ENCODE assay signal across 26 cellular contexts in the genomic region with DNA sequence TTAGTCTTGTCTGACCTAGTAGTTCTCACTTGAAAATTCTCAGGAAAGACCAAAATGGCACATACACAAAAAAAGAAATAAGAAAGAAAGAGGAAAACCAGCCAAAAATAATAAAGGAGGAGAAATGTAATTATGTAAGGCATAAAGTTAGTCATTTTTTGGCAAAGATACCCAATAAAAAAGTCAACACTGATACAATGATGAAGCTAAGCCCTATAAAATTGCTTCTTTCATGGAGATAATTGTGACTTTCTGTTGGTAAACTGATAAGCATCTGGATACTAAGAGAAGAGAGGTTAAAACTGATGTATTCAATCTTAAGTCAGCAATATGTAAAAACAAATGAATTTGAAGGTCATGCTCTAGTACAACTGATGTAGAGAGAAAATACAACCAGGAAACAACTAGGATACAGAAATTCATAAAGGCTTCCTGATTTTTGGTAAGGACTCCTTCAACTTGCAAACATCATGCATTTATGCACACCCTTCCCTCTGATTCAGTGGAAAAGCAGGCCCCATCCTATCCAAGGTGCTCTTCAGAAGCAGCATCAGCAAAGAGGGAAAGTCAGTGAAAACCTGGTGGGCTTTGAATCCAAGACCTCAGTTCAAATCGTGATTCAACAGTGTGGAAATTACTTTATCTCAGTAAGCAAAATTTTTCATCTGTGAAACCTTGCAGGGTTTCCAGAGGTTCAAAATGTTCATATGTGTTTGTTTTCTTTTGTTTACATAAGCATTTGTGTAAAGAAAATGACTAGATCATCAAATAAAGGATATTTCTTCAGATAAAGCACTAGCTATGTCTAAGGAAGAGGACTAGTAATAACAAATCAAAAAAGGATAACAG. TPM values are rescaled to one million over a fixed set of nuclear protein-coding genes. Genes with fewer than 3 reads are reported as not detected.
A peak's percentile ranks its signal among the peaks of the same experiment; 100 is the strongest.
DNase-seq lines count a peak whose midpoint lies in the region; ATAC-seq, FAIRE-seq and TF ChIP-seq lines count a peak whose summit lies in the region.
"Had no signal": no experiment of that assay in that cellular context is flagged by ENCODE, and none has a peak within 500 bp of the region (broad histone marks: within the 10 kb centered on the region; RNA-seq: fewer than 3 reads in every experiment).

No MANE protein-coding gene starts in this region.

- TF ChIP-seq CTCF in C4-2B (conservative IDR thresholded peaks at IDR 0.05) (peak; percentile 9; the same call in 1 of the 2 replicates), LNCaP clone FGC (IDR thresholded peaks at IDR 0.05; ENCODE audit: control insufficient read depth, extremely low read depth, insufficient read depth) (no peak), astrocyte of the cerebellum (IDR thresholded peaks at IDR 0.05; ENCODE audit: low read depth, low read length, missing control alignments) (no peak), HepG2 (CRISPR knock-in tag; IDR thresholded peaks at IDR 0.05) (no peak), GM13977 (IDR thresholded peaks at IDR 0.05; ENCODE audit: extremely low read depth, insufficient read depth, missing control alignments) (no peak)

- no peaks in the 10 kb centered on the region for H4K20me1 ChIP-seq in HepG2 (ENCODE audit: insufficient read depth, low read length)

- TF ChIP-seq EP300 in HepG2 (IDR thresholded peaks at IDR 0.05; ENCODE audit: low read depth in 2 of 2, low read length in 2 of 2), result no peak
- no peak for TF ChIP-seq EP300 in HepG2 (CRISPR knock-in tag; IDR thresholded peaks at IDR 0.05; ENCODE audit: borderline replicate concordance)

- no peaks in the 10 kb centered on the region for H3K36me3 ChIP-seq in HepG2 (replicated peaks in 1 of 2; ENCODE audit: control insufficient read depth in 1 of 2, insufficient read depth in 2 of 2, low read length in 2 of 2)
- H3K36me3 ChIP-seq: breast epithelium, pancreas, sigmoid colon had no signal

- peaks cover 42 to 47% of the 10 kb centered on the region in 2 donors for H3K4me1 Mint-ChIP-seq in immature natural killer cell
- H3K4me1 Mint-ChIP-seq: activated T-helper 17 cell treated with anti-CD3 and anti-CD28 coated beads, Interleukin-2, amount 50 U/mL, for 72 hours had no signal

- POLR2A ChIA-PET in HepG2 (lab: Yijun Ruan, JAX), result no interaction called here

- no peak for TF ChIP-seq RAD21 in HepG2 (CRISPR knock-in tag; IDR thresholded peaks at IDR 0.05)

- H3K9ac ChIP-seq in HepG2 (ENCODE audit: insufficient read depth, low read depth, low read length), result no peak overlapping the region
- H3K9ac ChIP-seq: KMS-11 had no signal

- no peak for FAIRE-seq in HepG2 (lab: Jason Lieb, UNC)
- FAIRE-seq: GM12892, pancreas had no signal

- no peaks in the 10 kb centered on the region for H3K79me2 ChIP-seq in HepG2 (ENCODE audit: insufficient read depth, low read length)

- no peak overlapping the region for H3K4me2 ChIP-seq in HepG2 (ENCODE audit: low read depth, low read length)
- H3K4me2 ChIP-seq: GM23338, KMS-11 had no signal

- H3K9me3 Mint-ChIP-seq in immature natural killer cell, result no peaks in the 10 kb centered on the region
- H3K9me3 Mint-ChIP-seq: activated naive CD8-positive, alpha-beta T cell treated with anti-CD3 and anti-CD28 coated beads, Interleukin-2, amount 10 ng/mL, durations not matched to agents 7 days and 5 days; activated T-helper 17 cell treated with anti-CD3 and anti-CD28 coated beads, Interleukin-2, amount 50 U/mL, for 72 hours; dendritic cell treated with granulocyte-macrophage colony-stimulating factor and Interleukin-4, amounts not matched to agents 40 ng/mL and 50 ng/mL, for 4 days; GM23338; natural killer cell; stimulated activated effector memory CD8-positive, alpha-beta T cell treated with anti-CD3 and anti-CD28 coated beads, Interleukin-12 subunit alpha, Interleukin-12 subunit beta, amount 100 ng/mL, for 72 hours had no signal

- H3K4me1 ChIP-seq in HepG2 (ENCODE audit: insufficient read depth, low read length), result peaks cover 10% of the 10 kb centered on the region
- H3K4me1 ChIP-seq: breast epithelium, testis had no signal

- H3K27me3 ChIP-seq in HepG2 (ENCODE audit: control insufficient read depth in 1 of 2, insufficient read depth in 2 of 2, low read length in 2 of 2), result no peaks in the 10 kb centered on the region
- H3K27me3 ChIP-seq: breast epithelium, pancreas, sigmoid colon, testis had no signal

- ATAC-seq in HepG2 (no peak), HG03039 (IDR thresholded peaks at IDR 0.05; ENCODE audit: unreplicated experiment) (no peak)
- ATAC-seq: activated CD4-positive, alpha-beta T cell treated with anti-CD3 and anti-CD28 coated beads for 36 hours; activated T-helper 17 cell treated with anti-CD3 and anti-CD28 coated beads, Interleukin-2, amount 50 U/mL, for 72 hours; GM23338; natural killer cell; pancreas; Right ventricle myocardium inferior; stimulated activated effector memory CD8-positive, alpha-beta T cell treated with anti-CD3 and anti-CD28 coated beads, Interleukin-12 subunit alpha, Interleukin-12 subunit beta, amount 100 ng/mL, for 72 hours had no signal

- H3K36me3 Mint-ChIP-seq in immature natural killer cell, result peaks cover 0 to 12% (median 1%) of the 10 kb centered on the region in 3 donors
- H3K36me3 Mint-ChIP-seq: stimulated activated effector memory CD8-positive, alpha-beta T cell treated with anti-CD3 and anti-CD28 coated beads, Interleukin-12 subunit alpha, Interleukin-12 subunit beta, amount 100 ng/mL, for 72 hours had no signal

- H3K4me3 ChIP-seq in LNCaP clone FGC (ENCODE audit: low read depth, low read length) (peak overlapping the region; percentile 30; the same call in 1 of the 2 replicates), astrocyte of the cerebellum (ENCODE audit: low read depth, low read length) (no peak overlapping the region), HepG2 (replicated peaks in 1 of 3; ENCODE audit: insufficient read depth in 1 of 3, low read depth in 2 of 3, low read length in 3 of 3) (no peak overlapping the region)
- H3K4me3 ChIP-seq: breast epithelium, GM23338, pancreas, sigmoid colon, testis had no signal

- H3K27me3 Mint-ChIP-seq in immature natural killer cell (ENCODE audit: low read depth in 3 of 3), result peaks cover 3 to 15% (median 15%) of the 10 kb centered on the region in 3 donors
- H3K27me3 Mint-ChIP-seq: activated CD4-positive, alpha-beta T cell treated with anti-CD3 and anti-CD28 coated beads for 36 hours; activated naive CD8-positive, alpha-beta T cell treated with anti-CD3 and anti-CD28 coated beads, Interleukin-2, amount 10 ng/mL, durations not matched to agents 7 days and 5 days; activated T-helper 17 cell treated with anti-CD3 and anti-CD28 coated beads, Interleukin-2, amount 50 U/mL, for 72 hours; dendritic cell treated with granulocyte-macrophage colony-stimulating factor and Interleukin-4, amounts not matched to agents 40 ng/mL and 50 ng/mL, for 4 days had no signal

- DNase-seq in LNCaP clone FGC (ENCODE audit: low read depth) (peak; percentile 93), astrocyte of the cerebellum (ENCODE audit: low read depth) (peak; percentile 2), HepG2 (ENCODE audit: low spot score) (peak; percentile 5), GM13977 (ENCODE audit: low spot score) (no peak), immature natural killer cell (no peak), RKO (ENCODE audit: low spot score) (no peak)
- DNase-seq: activated CD4-positive, alpha-beta T cell treated with anti-CD3 and anti-CD28 coated beads for 36 hours; activated naive CD8-positive, alpha-beta T cell treated with anti-CD3 and anti-CD28 coated beads, Interleukin-2, amount 10 ng/mL, durations not matched to agents 7 days and 5 days; DMS 273 treated with DMSO at 0.1 percent for 48 hours; natural killer cell; NCI-H1105; NCI-H524; pancreas; sigmoid colon; testis had no signal

- BruUV-seq in HepG2 (replicated peaks; lab: Mats Ljungman, UMichigan), result no TSS peak

- in situ Hi-C loops in astrocyte of the cerebellum (cut with HindIII; ENCODE audit: low sequenced_read_pairs), result no loop called here
- in situ Hi-C loops in HepG2 (cut with HindIII; ENCODE audit: extremely low pct_ligation_motif_present, low pct_unique_long_range_greater_than_20kb), result no loop called here
- in situ Hi-C loops in GM13977 (cut with MboI; ENCODE audit: low pct_unique_long_range_greater_than_20kb, low sequenced_read_pairs, unreplicated experiment), result no loop called here

- 16% methylated on average over 1 of the region's 1 CpG for WGBS in HepG2 (ENCODE audit: low lambda C conversion rate)

- TF ChIP-seq POLR2A in HepG2 (IDR thresholded peaks at IDR 0.05; ENCODE audit: insufficient read depth in 1 of 2, low read depth in 2 of 2, low read length in 2 of 2), result no peak

- no peak overlapping the region for H3K27ac Mint-ChIP-seq in immature natural killer cell
- H3K27ac Mint-ChIP-seq: activated CD4-positive, alpha-beta T cell treated with anti-CD3 and anti-CD28 coated beads for 36 hours; activated naive CD8-positive, alpha-beta T cell treated with anti-CD3 and anti-CD28 coated beads, Interleukin-2, amount 10 ng/mL, durations not matched to agents 7 days and 5 days; activated T-helper 17 cell treated with anti-CD3 and anti-CD28 coated beads, Interleukin-2, amount 50 U/mL, for 72 hours; dendritic cell treated with granulocyte-macrophage colony-stimulating factor and Interleukin-4, amounts not matched to agents 40 ng/mL and 50 ng/mL, for 4 days; GM23338; natural killer cell; stimulated activated effector memory CD8-positive, alpha-beta T cell treated with anti-CD3 and anti-CD28 coated beads, Interleukin-12 subunit alpha, Interleukin-12 subunit beta, amount 100 ng/mL, for 72 hours had no signal

- H3K27ac ChIP-seq in C4-2B (peak overlapping the region; percentile 94; the same call in 1 of the 2 replicates), HepG2 (ENCODE audit: extremely low read length, insufficient read depth, low read length) (no peak overlapping the region)
- H3K27ac ChIP-seq: breast epithelium, epithelial cell of prostate, KMS-11, pancreas, sigmoid colon, testis had no signal

- no peaks in the 10 kb centered on the region for H3K9me3 ChIP-seq in HepG2 (ENCODE audit: low read length)
- H3K9me3 ChIP-seq: breast epithelium, pancreas, sigmoid colon, testis had no signal

- intact Hi-C loops in HepG2 (cut with micrococcal nuclease; ENCODE audit: unreplicated experiment), result no loop called here

- peak overlapping the region in 2 of 5 donors; percentile 5 to 61 for H3K4me3 Mint-ChIP-seq in immature natural killer cell
- H3K4me3 Mint-ChIP-seq: activated CD4-positive, alpha-beta T cell treated with anti-CD3 and anti-CD28 coated beads for 36 hours; activated naive CD8-positive, alpha-beta T cell treated with anti-CD3 and anti-CD28 coated beads, Interleukin-2, amount 10 ng/mL, durations not matched to agents 7 days and 5 days; activated T-helper 17 cell treated with anti-CD3 and anti-CD28 coated beads, Interleukin-2, amount 50 U/mL, for 72 hours; dendritic cell treated with granulocyte-macrophage colony-stimulating factor and Interleukin-4, amounts not matched to agents 40 ng/mL and 50 ng/mL, for 4 days; GM23338; stimulated activated effector memory CD8-positive, alpha-beta T cell treated with anti-CD3 and anti-CD28 coated beads, Interleukin-12 subunit alpha, Interleukin-12 subunit beta, amount 100 ng/mL, for 72 hours had no signal

- CTCF ChIA-PET in HepG2 (lab: Yijun Ruan, JAX; ENCODE audit: low intra/inter-chr PET ratio, low total read pairs), result no interaction called here

- H2AFZ ChIP-seq in HepG2 (ENCODE audit: low read length), result no peak overlapping the region
- H2AFZ ChIP-seq: GM23338 had no signal

RNA-seq across cellular contexts. Expression of gene IMMP2L, which starts 32.6 kb away (rescaled TPM):
- total RNA-seq in HepG2 (2016; rRNA removed; fragmentation: Illumina TruSeq; extraction: Trizol), result 11.3 and 16.9 TPM in 2 replicates
- total RNA-seq in HepG2 (2016; cell fraction: cytosol; rRNA removed; fragmentation: Illumina TruSeq; extraction: Trizol; ENCODE audit: low read depth), result 10.8 and 11.0 TPM in 2 replicates
- 12.0 and 12.3 TPM in 2 replicates for total RNA-seq in HepG2 (2016; cell fraction: insoluble cytoplasmic fraction; rRNA removed; fragmentation: Illumina TruSeq; extraction: Trizol)
- 4.6 and 8.0 TPM in 2 replicates for total RNA-seq in HepG2 (2016; cell fraction: membrane; rRNA removed; fragmentation: Illumina TruSeq; extraction: Trizol)
- 29.5 and 34.2 TPM in 2 replicates for total RNA-seq in HepG2 (2016; cell fraction: nucleus; rRNA removed; fragmentation: Illumina TruSeq; extraction: Trizol)
- polyA plus RNA-seq in HepG2 (2011; rRNA removed) (7.8 and 8.3 TPM in 2 replicates), immature natural killer cell (10 to 100 TPM in 2 of 3 donors, not detected in 1; 17.0 to 20.7 TPM)
- 4.7 and 8.3 TPM in 2 replicates for polyA plus RNA-seq in HepG2 (2011; cell fraction: cytosol; rRNA removed)
- 10.6 and 17.1 TPM in 2 replicates for polyA plus RNA-seq in HepG2 (2011; cell fraction: nucleus; rRNA removed)
- polyA plus RNA-seq in HepG2 (2012), result 14.0 and 16.2 TPM in 2 replicates
- polyA plus RNA-seq in HepG2 (2016; cell fraction: cytosol; fragmentation: Illumina TruSeq; extraction: Trizol; ENCODE audit: low read depth), result 2.4 and 3.2 TPM in 2 replicates
- 10.8 and 12.7 TPM in 2 replicates for polyA plus RNA-seq in HepG2 (2016; cell fraction: insoluble cytoplasmic fraction; fragmentation: Illumina TruSeq; extraction: Trizol; ENCODE audit: low read depth)
- polyA plus RNA-seq in HepG2 (2016; cell fraction: membrane; fragmentation: Illumina TruSeq; extraction: Trizol; ENCODE audit: low read depth), result 3.7 and 4.0 TPM in 2 replicates
- 11.0 and 12.2 TPM in 2 replicates for polyA plus RNA-seq in HepG2 (2016; cell fraction: nucleus; fragmentation: Illumina TruSeq; extraction: Trizol; ENCODE audit: insufficient read depth, low read depth)
- 9.3 and 13.7 TPM in 2 replicates for polyA minus RNA-seq in HepG2 (2011; rRNA and poly(A)+ RNA removed; ENCODE audit: low replicate concordance)
- 2.2 and 5.3 TPM in 2 replicates for polyA minus RNA-seq in HepG2 (2011; cell fraction: cytosol; rRNA and poly(A)+ RNA removed)
- polyA minus RNA-seq in HepG2 (2011; cell fraction: nucleus; rRNA and poly(A)+ RNA removed), result 67.0 and 76.2 TPM in 2 replicates

Comparison
In these comparisons a context has a peak if more than half of its experiments do, and no peak if none do; other contexts are left out.
1. DNase-seq: peak in LNCaP clone FGC (single experiment), astrocyte of the cerebellum (single experiment) and HepG2 (single experiment); none in GM13977 (single experiment), immature natural killer cell (0 of 3) and RKO (single experiment).